In genomic region chr1:203306089-203306969, GRCh38 we compare ENCODE assay signal across 8 cellular contexts. TPM values are rescaled to one million over a fixed set of nuclear protein-coding genes. Genes with fewer than 3 reads are reported as not detected.
DNase-seq lines count a peak whose midpoint lies in the region; ATAC-seq and TF ChIP-seq lines count a peak whose summit lies in the region.

No MANE protein-coding gene starts in this region.

- H3K36me3 Mint-ChIP-seq in osteocyte (ENCODE audit: unreplicated experiment), result peaks cover 33% of the 10 kb centered on the region

- H3K9me3 Mint-ChIP-seq in osteocyte (ENCODE audit: unreplicated experiment), result no peaks in the 10 kb centered on the region

- intact Hi-C loops in cardiac septum (cut with DNase I), result loop anchor here (1.0 kb wide), 2 partner anchors 28 to 33 kb away; no protein-coding TSS in a partner anchor

- peak overlapping the region; percentile 93 for H3K27ac Mint-ChIP-seq in osteocyte (ENCODE audit: unreplicated experiment)

- DNase-seq in CD1c-positive myeloid dendritic cell (ENCODE audit: extremely low spot score) (peak; percentile 69), HCEC 1CT (peak; percentile 17), OCI-M2 (lab: John Stamatoyannopoulos, UW; ENCODE audit: unreplicated experiment) (peak; percentile 83), amniotic epithelial cell (ENCODE audit: low read depth) (peak; percentile 55), cardiac septum (ENCODE audit: low spot score) (peak; percentile 93), osteocyte (ENCODE audit: extremely low spot score, unreplicated experiment) (peak; percentile 94), cerebellar nuclear complex (lab: John Stamatoyannopoulos, UW) (no peak)

- TF ChIP-seq CTCF in osteocyte (IDR thresholded peaks at IDR 0.05), result no peak

- peak overlapping the region; percentile 95 for H3K4me3 Mint-ChIP-seq in osteocyte (ENCODE audit: unreplicated experiment)

- H3K4me1 Mint-ChIP-seq in osteocyte (ENCODE audit: unreplicated experiment), result peaks cover 52% of the 10 kb centered on the region

- no peak for ATAC-seq in HG02973 (IDR thresholded peaks at IDR 0.05; ENCODE audit: unreplicated experiment)

- peaks cover under 1% of the 10 kb centered on the region for H3K27me3 Mint-ChIP-seq in osteocyte (ENCODE audit: unreplicated experiment)

RNA-seq across cellular contexts. Expression of gene BTG2, which starts 1.0 kb away (rescaled TPM):
- total RNA-seq in cardiac septum (54.2 TPM), osteocyte (31.2 and 33.7 TPM in 2 replicates)

RNA-seq across cellular contexts. Expression of gene FMOD, which starts 44.6 kb away (rescaled TPM):
- total RNA-seq in cardiac septum (66.0 TPM), osteocyte (not detected in 2 replicates)

Comparison
In these comparisons a context has a peak if more than half of its experiments do, and no peak if none do; other contexts are left out.
1. DNase-seq: peak in CD1c-positive myeloid dendritic cell (single experiment), HCEC 1CT (single experiment), OCI-M2 (single experiment), amniotic epithelial cell (single experiment), cardiac septum (single experiment) and osteocyte (single experiment); none in cerebellar nuclear complex (0 of 2).
2. RNA of gene FMOD, which starts 44.6 kb away (total RNA-seq): 66.0 TPM in cardiac septum (single experiment); not detected in osteocyte; every median in the first group is over 10 times any median in the second.